In genomic region chr17:6374271-6374691, GRCh38 we compare ENCODE assay signal across 1 cellular context.
TF ChIP-seq lines count a peak whose summit lies in the region.

No MANE protein-coding gene starts in this region.

TF ChIP-seq in SK-N-SH treated with all-trans-retinoic acid at 6 μM for 48 hours, 23 proteins besides CTCF, POLR2A, EP300 and RAD21 (continued from another document):
- TF ChIP-seq TSHZ2 (CRISPR knock-in tag; IDR thresholded peaks at IDR 0.05), result no peak
